8 cellular contexts compared by ENCODE assay signal in genomic region chr5:138953370-138954256, GRCh38.
DNase-seq lines count a peak whose midpoint lies in the region; ATAC-seq and TF ChIP-seq lines count a peak whose summit lies in the region.

No MANE protein-coding gene starts in this region.

- no peak overlapping the region for H3K4me3 Mint-ChIP-seq in activated CD8-positive, alpha-beta T cell treated with anti-CD3 and anti-CD28 coated beads for 36 hours
- H3K4me3 Mint-ChIP-seq in glutamatergic neuron (ENCODE audit: unreplicated experiment) (peak overlapping the region; percentile 74), HFFc6 (no peak overlapping the region)

- intact Hi-C loops in activated CD8-positive, alpha-beta T cell treated with anti-CD3 and anti-CD28 coated beads for 36 hours (cut with micrococcal nuclease): no loop called here

- ATAC-seq in GM18505 (IDR thresholded peaks at IDR 0.05; ENCODE audit: unreplicated experiment): peak; percentile 58
- ATAC-seq in activated CD8-positive, alpha-beta T cell treated with anti-CD3 and anti-CD28 coated beads for 36 hours: peak; percentile 90
- ATAC-seq in omental fat pad (ENCODE audit: low FRiP score): peak; percentile 72

- no peak overlapping the region for H3K27ac Mint-ChIP-seq in activated CD8-positive, alpha-beta T cell treated with anti-CD3 and anti-CD28 coated beads for 36 hours
- peak overlapping the region; percentile 97 for H3K27ac Mint-ChIP-seq in glutamatergic neuron (ENCODE audit: unreplicated experiment)
- H3K27ac Mint-ChIP-seq in HFFc6: no peak overlapping the region

- no peaks in the 10 kb centered on the region for H3K36me3 Mint-ChIP-seq in activated CD8-positive, alpha-beta T cell treated with anti-CD3 and anti-CD28 coated beads for 36 hours (ENCODE audit: low read depth)
- H3K36me3 Mint-ChIP-seq in glutamatergic neuron (ENCODE audit: unreplicated experiment): no peaks in the 10 kb centered on the region
- no peaks in the 10 kb centered on the region for H3K36me3 Mint-ChIP-seq in HFFc6 (ENCODE audit: low read depth)

- H3K4me1 Mint-ChIP-seq in activated CD8-positive, alpha-beta T cell treated with anti-CD3 and anti-CD28 coated beads for 36 hours (ENCODE audit: low read depth): peaks cover 12% of the 10 kb centered on the region
- H3K4me1 Mint-ChIP-seq in glutamatergic neuron (ENCODE audit: low read depth, unreplicated experiment) (peaks cover 63% of the 10 kb centered on the region), HFFc6 (ENCODE audit: low read depth) (0 out of 2 replicates have a peak, but pooled peaks cover 5% of the 10 kb centered on the region)

- CTCF ChIA-PET in activated CD8-positive, alpha-beta T cell treated with anti-CD3 and anti-CD28 coated beads for 36 hours (lab: Charles Lee): interaction anchor here (1.4 kb wide), 1 partner anchor 164 kb away, joined by 3 read pairs; no protein-coding TSS in a partner anchor

- H3K27me3 Mint-ChIP-seq in activated CD8-positive, alpha-beta T cell treated with anti-CD3 and anti-CD28 coated beads for 36 hours: no peaks in the 10 kb centered on the region
- H3K27me3 Mint-ChIP-seq in glutamatergic neuron (ENCODE audit: unreplicated experiment) (peaks cover 15% of the 10 kb centered on the region), HFFc6 (ENCODE audit: insufficient read depth) (peaks cover 3% of the 10 kb centered on the region)

- no peak for TF ChIP-seq CTCF in activated CD8-positive, alpha-beta T cell treated with anti-CD3 and anti-CD28 coated beads for 36 hours (IDR thresholded peaks at IDR 0.05)
- TF ChIP-seq CTCF in glutamatergic neuron (IDR thresholded peaks at IDR 0.05; ENCODE audit: partially characterized antibody, unreplicated experiment) (no peak), omental fat pad (IDR thresholded peaks at IDR 0.05) (no peak), HFFc6 (IDR thresholded peaks at IDR 0.05) (no peak)

- no peaks in the 10 kb centered on the region for H3K9me3 Mint-ChIP-seq in activated CD8-positive, alpha-beta T cell treated with anti-CD3 and anti-CD28 coated beads for 36 hours
- H3K9me3 Mint-ChIP-seq in glutamatergic neuron (ENCODE audit: unreplicated experiment) (peaks cover 18% of the 10 kb centered on the region), HFFc6 (no peaks in the 10 kb centered on the region)

- DNase-seq in AG20443 (ENCODE audit: low spot score) (peak; percentile 81), NCI-H1436 treated with DMSO at 0.1 percent for 48 hours (lab: John Stamatoyannopoulos, UW) (peak; percentile 78), glutamatergic neuron (peak; percentile 56), omental fat pad (ENCODE audit: low spot score) (no peak), HuH-7 (ENCODE audit: low spot score) (no peak), HFFc6 (no peak)
- peak; percentile 33 for DNase-seq in activated CD8-positive, alpha-beta T cell treated with anti-CD3 and anti-CD28 coated beads for 36 hours

- TF ChIP-seq POLR2A in GM18505 (IDR thresholded peaks at IDR 0.05; ENCODE audit: borderline replicate concordance, extremely low read depth, insufficient read depth, insufficient read length): no peak

- POLR2A ChIA-PET in activated CD8-positive, alpha-beta T cell treated with anti-CD3 and anti-CD28 coated beads for 36 hours (lab: Charles Lee): interaction anchor here (1.6 kb wide), 1 partner anchor 12 kb away, joined by 4 read pairs; no protein-coding TSS in a partner anchor

Comparison
In these comparisons a context has a peak if more than half of its experiments do, and no peak if none do; other contexts are left out.
1. DNase-seq: peak in AG20443 (single experiment), NCI-H1436 treated with DMSO at 0.1 percent for 48 hours (single experiment), activated CD8-positive, alpha-beta T cell treated with anti-CD3 and anti-CD28 coated beads for 36 hours (single experiment) and glutamatergic neuron (single experiment); none in omental fat pad (single experiment), HuH-7 (single experiment) and HFFc6 (single experiment).
2. Peak in every context shown above with its lines, with median percentiles within 50 percentile points of each other: ATAC-seq.